1 cellular context compared by ENCODE assay signal in genomic region chr9:33475357-33475756, GRCh38.
TF ChIP-seq lines count a peak whose summit lies in the region.

No MANE protein-coding gene starts in this region.

TF ChIP-seq in GM23338, 12 proteins besides CTCF, POLR2A, EP300 and RAD21 (continued from another document):
- TF ChIP-seq, protein P1, sequence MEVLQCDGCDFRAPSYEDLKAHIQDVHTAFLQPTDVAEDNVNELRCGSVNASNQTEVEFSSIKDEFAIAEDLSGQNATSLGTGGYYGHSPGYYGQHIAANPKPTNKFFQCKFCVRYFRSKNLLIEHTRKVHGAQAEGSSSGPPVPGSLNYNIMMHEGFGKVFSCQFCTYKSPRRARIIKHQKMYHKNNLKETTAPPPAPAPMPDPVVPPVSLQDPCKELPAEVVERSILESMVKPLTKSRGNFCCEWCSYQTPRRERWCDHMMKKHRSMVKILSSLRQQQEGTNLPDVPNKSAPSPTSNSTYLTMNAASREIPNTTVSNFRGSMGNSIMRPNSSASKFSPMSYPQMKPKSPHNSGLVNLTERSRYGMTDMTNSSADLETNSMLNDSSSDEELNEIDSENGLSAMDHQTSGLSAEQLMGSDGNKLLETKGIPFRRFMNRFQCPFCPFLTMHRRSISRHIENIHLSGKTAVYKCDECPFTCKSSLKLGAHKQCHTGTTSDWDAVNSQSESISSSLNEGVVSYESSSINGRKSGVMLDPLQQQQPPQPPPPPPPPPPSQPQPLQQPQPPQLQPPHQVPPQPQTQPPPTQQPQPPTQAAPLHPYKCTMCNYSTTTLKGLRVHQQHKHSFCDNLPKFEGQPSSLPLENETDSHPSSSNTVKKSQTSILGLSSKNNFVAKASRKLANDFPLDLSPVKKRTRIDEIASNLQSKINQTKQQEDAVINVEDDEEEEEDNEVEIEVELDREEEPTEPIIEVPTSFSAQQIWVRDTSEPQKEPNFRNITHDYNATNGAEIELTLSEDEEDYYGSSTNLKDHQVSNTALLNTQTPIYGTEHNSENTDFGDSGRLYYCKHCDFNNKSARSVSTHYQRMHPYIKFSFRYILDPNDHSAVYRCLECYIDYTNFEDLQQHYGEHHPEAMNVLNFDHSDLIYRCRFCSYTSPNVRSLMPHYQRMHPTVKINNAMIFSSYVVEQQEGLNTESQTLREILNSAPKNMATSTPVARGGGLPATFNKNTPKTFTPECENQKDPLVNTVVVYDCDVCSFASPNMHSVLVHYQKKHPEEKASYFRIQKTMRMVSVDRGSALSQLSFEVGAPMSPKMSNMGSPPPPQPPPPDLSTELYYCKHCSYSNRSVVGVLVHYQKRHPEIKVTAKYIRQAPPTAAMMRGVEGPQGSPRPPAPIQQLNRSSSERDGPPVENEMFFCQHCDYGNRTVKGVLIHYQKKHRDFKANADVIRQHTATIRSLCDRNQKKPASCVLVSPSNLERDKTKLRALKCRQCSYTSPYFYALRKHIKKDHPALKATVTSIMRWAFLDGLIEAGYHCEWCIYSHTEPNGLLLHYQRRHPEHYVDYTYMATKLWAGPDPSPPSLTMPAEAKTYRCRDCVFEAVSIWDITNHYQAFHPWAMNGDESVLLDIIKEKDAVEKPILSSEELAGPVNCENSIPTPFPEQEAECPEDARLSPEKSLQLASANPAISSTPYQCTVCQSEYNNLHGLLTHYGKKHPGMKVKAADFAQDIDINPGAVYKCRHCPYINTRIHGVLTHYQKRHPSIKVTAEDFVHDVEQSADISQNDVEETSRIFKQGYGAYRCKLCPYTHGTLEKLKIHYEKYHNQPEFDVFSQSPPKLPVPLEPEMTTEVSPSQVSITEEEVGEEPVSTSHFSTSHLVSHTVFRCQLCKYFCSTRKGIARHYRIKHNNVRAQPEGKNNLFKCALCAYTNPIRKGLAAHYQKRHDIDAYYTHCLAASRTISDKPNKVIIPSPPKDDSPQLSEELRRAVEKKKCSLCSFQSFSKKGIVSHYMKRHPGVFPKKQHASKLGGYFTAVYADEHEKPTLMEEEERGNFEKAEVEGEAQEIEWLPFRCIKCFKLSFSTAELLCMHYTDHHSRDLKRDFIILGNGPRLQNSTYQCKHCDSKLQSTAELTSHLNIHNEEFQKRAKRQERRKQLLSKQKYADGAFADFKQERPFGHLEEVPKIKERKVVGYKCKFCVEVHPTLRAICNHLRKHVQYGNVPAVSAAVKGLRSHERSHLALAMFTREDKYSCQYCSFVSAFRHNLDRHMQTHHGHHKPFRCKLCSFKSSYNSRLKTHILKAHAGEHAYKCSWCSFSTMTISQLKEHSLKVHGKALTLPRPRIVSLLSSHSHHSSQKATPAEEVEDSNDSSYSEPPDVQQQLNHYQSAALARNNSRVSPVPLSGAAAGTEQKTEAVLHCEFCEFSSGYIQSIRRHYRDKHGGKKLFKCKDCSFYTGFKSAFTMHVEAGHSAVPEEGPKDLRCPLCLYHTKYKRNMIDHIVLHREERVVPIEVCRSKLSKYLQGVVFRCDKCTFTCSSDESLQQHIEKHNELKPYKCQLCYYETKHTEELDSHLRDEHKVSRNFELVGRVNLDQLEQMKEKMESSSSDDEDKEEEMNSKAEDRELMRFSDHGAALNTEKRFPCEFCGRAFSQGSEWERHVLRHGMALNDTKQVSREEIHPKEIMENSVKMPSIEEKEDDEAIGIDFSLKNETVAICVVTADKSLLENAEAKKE (CRISPR knock-in tag; IDR thresholded peaks at IDR 0.05), result no peak
- no peak for TF ChIP-seq EZH2phosphoT487 (IDR thresholded peaks at IDR 0.05; ENCODE audit: unreplicated experiment)
